In genomic region chr2:171404258-171404657, GRCh38 we compare ENCODE assay signal across 11 cellular contexts. TPM values are rescaled to one million over a fixed set of nuclear protein-coding genes. Genes with fewer than 3 reads are reported as not detected.
DNase-seq lines count a peak whose midpoint lies in the region; FAIRE-seq lines count a peak whose summit lies in the region.
"Had no signal": no experiment of that assay in that cellular context is flagged by ENCODE, and none has a peak within 500 bp of the region (broad histone marks: within the 10 kb centered on the region; RNA-seq: fewer than 3 reads in every experiment).

No MANE protein-coding gene starts in this region.

- FAIRE-seq in small intestine (lab: Jason Lieb, UNC) = no peak

- H3K36me3 ChIP-seq in small intestine (ENCODE audit: control insufficient read depth in 2 of 2, insufficient read depth in 2 of 2, low read length in 2 of 2) = no peaks in the 10 kb centered on the region

- WGBS in small intestine, 3 donors = 82 to 93% (median 87%) methylated on average over 5 of the region's 5 CpGs

- no peaks in the 10 kb centered on the region for H3K27me3 ChIP-seq in small intestine (ENCODE audit: control insufficient read depth in 2 of 2, insufficient read depth in 2 of 2, low read length in 2 of 2)

- no peak overlapping the region for H3K27ac ChIP-seq in small intestine (ENCODE audit: low read depth in 1 of 2, low read length in 1 of 2)

- no peak overlapping the region for H3K4me3 ChIP-seq in small intestine (ENCODE audit: low read depth in 1 of 2, low read length in 2 of 2)

- no peaks in the 10 kb centered on the region for H3K4me1 ChIP-seq in small intestine (ENCODE audit: control insufficient read depth in 2 of 2, insufficient read depth in 1 of 2, low read depth in 1 of 2, low read length in 1 of 2)

- DNase-seq in DMS53 (lab: John Stamatoyannopoulos, UW) (peak; percentile 94), NCI-H460 (ENCODE audit: extremely low read depth, low read depth) (peak; percentile 6), dermis microvascular lymphatic vessel endothelial cell (ENCODE audit: low read depth in 2 of 2) (peak; percentile 90 to 94), myocyte (ENCODE audit: low read depth) (peak; percentile 60), germinal center (ENCODE audit: low spot score) (no peak), SHP77 (lab: John Stamatoyannopoulos, UW) (no peak), OCI-M1 (lab: John Stamatoyannopoulos, UW) (no peak), small intestine (no peak)
- DNase-seq: activated CD4-positive, alpha-beta T cell treated with anti-CD3 and anti-CD28 coated beads for 36 hours; activated gamma-delta T cell; stimulated activated naive CD4-positive, alpha-beta T cell had no signal

- no peaks in the 10 kb centered on the region for H3K9me3 ChIP-seq in small intestine (ENCODE audit: control insufficient read depth, low read depth)

RNA-seq across cellular contexts. Expression of gene METTL8, which starts 29.5 kb away (rescaled TPM):
- total RNA-seq in NCI-H460 (2014; rRNA removed; shearing (Covaris generic)) = 34.3 and 35.2 TPM in 2 replicates
- polyA plus RNA-seq in NCI-H460 (2014; cell fraction: nucleus; rRNA removed) = 23.1 and 65.4 TPM in 2 replicates
- total RNA-seq in dermis microvascular lymphatic vessel endothelial cell = 9.9 and 10.5 TPM in 2 replicates
- 30.7 and 34.0 TPM in 2 replicates for total RNA-seq in myocyte
- 11.0 TPM for polyA plus RNA-seq in myocyte (2012)
- polyA plus RNA-seq in small intestine = 1 to 10 TPM; 2.2 to 8.5 (median 6.2) TPM

RNA-seq across cellular contexts. Expression of gene DCAF17, which starts 29.8 kb away (rescaled TPM):
- 28.2 and 29.8 TPM in 2 replicates for total RNA-seq in NCI-H460 (2014; rRNA removed; shearing (Covaris generic))
- polyA plus RNA-seq in NCI-H460 (2014; cell fraction: nucleus; rRNA removed) = 16.3 and 30.0 TPM in 2 replicates
- total RNA-seq in dermis microvascular lymphatic vessel endothelial cell (12.1 and 12.5 TPM in 2 replicates), myocyte (18.9 and 24.1 TPM in 2 replicates)
- polyA plus RNA-seq in myocyte (2012) = 9.0 TPM
- 1 to 10 TPM; 3.5 to 5.9 (median 5.6) TPM for polyA plus RNA-seq in small intestine

Comparison
In these comparisons a context has a peak if more than half of its experiments do, and no peak if none do; other contexts are left out.
1. DNase-seq: peak in DMS53 (single experiment), NCI-H460 (single experiment), dermis microvascular lymphatic vessel endothelial cell (2 of 2) and myocyte (single experiment); none in germinal center (single experiment), SHP77 (0 of 2), OCI-M1 (single experiment) and small intestine (single experiment).